ENCODE assay signal across 1 cellular context in the genomic region with DNA sequence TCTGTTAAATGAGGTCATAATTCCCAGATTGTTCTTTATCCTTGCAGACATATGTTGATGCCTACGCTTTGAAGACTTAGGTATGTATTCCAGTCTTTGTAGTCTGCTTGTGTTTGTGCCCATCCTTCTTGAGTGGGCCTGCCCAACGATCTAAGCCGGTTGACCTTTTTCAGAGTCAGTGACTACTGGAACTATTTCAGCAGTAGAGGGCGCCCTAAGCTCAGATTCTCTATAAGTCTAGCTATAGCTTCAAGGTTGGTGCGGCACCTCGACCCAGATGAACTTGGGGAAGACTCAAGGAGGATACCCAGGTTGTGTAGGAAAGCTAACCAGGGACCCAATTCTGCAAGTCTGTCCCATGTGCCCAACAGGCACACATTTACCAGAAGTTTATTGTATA.
TF ChIP-seq lines count a peak whose summit lies in the region.

No MANE protein-coding gene starts in this region.

TF ChIP-seq in WTC11, 78 proteins besides CTCF, POLR2A, EP300 and RAD21 (continued from another document):
- TF ChIP-seq ZNF532 (CRISPR knock-in tag; IDR thresholded peaks at IDR 0.05; ENCODE audit: borderline replicate concordance) (no peak), ZNF396 (CRISPR knock-in tag; IDR thresholded peaks at IDR 0.05; ENCODE audit: borderline replicate concordance) (no peak), SMAD3 (CRISPR knock-in tag; IDR thresholded peaks at IDR 0.05; ENCODE audit: borderline replicate concordance) (no peak), ZNF671 (CRISPR knock-in tag; IDR thresholded peaks at IDR 0.05) (no peak)
